Comparison of ENCODE assay signal across 9 cellular contexts in genomic region chr5:175444905-175445456, GRCh38. TPM values are rescaled to one million over a fixed set of nuclear protein-coding genes. Genes with fewer than 3 reads are reported as not detected.
DNase-seq lines count a peak whose midpoint lies in the region; ATAC-seq and TF ChIP-seq lines count a peak whose summit lies in the region.
"Had no signal": no experiment of that assay in that cellular context is flagged by ENCODE, and none has a peak within 500 bp of the region (broad histone marks: within the 10 kb centered on the region; RNA-seq: fewer than 3 reads in every experiment).

No MANE protein-coding gene starts in this region.

- 24 to 35% (median 24%) methylated on average over 33 to 37 of the region's 37 CpGs for WGBS in heart left ventricle, 4 donors
- WGBS in urinary bladder, result 25% methylated on average over 37 of the region's 37 CpGs

- H3K9me3 ChIP-seq in heart left ventricle (no peaks in the 10 kb centered on the region), right atrium auricular region (no peaks in the 10 kb centered on the region)

- peak overlapping the region in 7 of 12 donors; percentile 17 to 42 (median 37) for H3K4me3 ChIP-seq in heart left ventricle
- peak overlapping the region in 1 of 2 donors; percentile 40 for H3K4me3 ChIP-seq in right atrium auricular region
- H3K4me3 ChIP-seq in urinary bladder (ENCODE audit: low read depth, low read length), result peak overlapping the region; percentile 47

- no peaks in the 10 kb centered on the region for H3K36me3 Mint-ChIP-seq in activated naive CD8-positive, alpha-beta T cell treated with anti-CD3 and anti-CD28 coated beads for 36 hours
- no peaks in the 10 kb centered on the region for H3K36me3 Mint-ChIP-seq in memory B cell

- ATAC-seq in heart left ventricle, result no peak
- ATAC-seq in memory B cell (ENCODE audit: low read depth), result no peak
- no peak for ATAC-seq in HG02623 (IDR thresholded peaks at IDR 0.05; ENCODE audit: unreplicated experiment)

- H3K27ac ChIP-seq in heart left ventricle (no peak overlapping the region), right atrium auricular region (no peak overlapping the region), urinary bladder (ENCODE audit: low read depth) (no peak overlapping the region)

- no peaks in the 10 kb centered on the region for H3K9me3 Mint-ChIP-seq in activated naive CD8-positive, alpha-beta T cell treated with anti-CD3 and anti-CD28 coated beads for 36 hours
- no peaks in the 10 kb centered on the region for H3K9me3 Mint-ChIP-seq in memory B cell

- H3K4me1 ChIP-seq in heart left ventricle, result peaks cover 0 to 17% (median 4%) of the 10 kb centered on the region in 12 donors
- H3K4me1 ChIP-seq in right atrium auricular region, result peaks cover 0 to 17% of the 10 kb centered on the region in 2 donors
- H3K4me1 ChIP-seq in urinary bladder (ENCODE audit: insufficient read depth), result no peaks in the 10 kb centered on the region

- DNase-seq in heart left ventricle, result no peak
- DNase-seq in right atrium auricular region (ENCODE audit: low spot score), result no peak
- DNase-seq in activated naive CD8-positive, alpha-beta T cell treated with anti-CD3 and anti-CD28 coated beads for 36 hours, result no peak
- DNase-seq in memory B cell (ENCODE audit: low spot score in 2 of 2), result no peak
- DNase-seq in NCI-H1105 (lab: John Stamatoyannopoulos, UW), result no peak
- no peak for DNase-seq in Ammon's horn (ENCODE audit: low spot score)
- DNase-seq: DMS 273 treated with DMSO at 0.1 percent for 48 hours had no signal

- H3K36me3 ChIP-seq in heart left ventricle (no peaks in the 10 kb centered on the region), right atrium auricular region (no peaks in the 10 kb centered on the region), urinary bladder (ENCODE audit: insufficient read depth) (no peaks in the 10 kb centered on the region)

- TF ChIP-seq CTCF in heart left ventricle (IDR thresholded peaks at IDR 0.05) (peak in 2 of 12 donors; percentile 14 to 22), right atrium auricular region (IDR thresholded peaks at IDR 0.05) (peak in 1 of 2 donors; percentile 17)

- no peak for TF ChIP-seq POLR2A in heart left ventricle (IDR thresholded peaks at IDR 0.05)

- H3K4me3 Mint-ChIP-seq in activated naive CD8-positive, alpha-beta T cell treated with anti-CD3 and anti-CD28 coated beads for 36 hours, result peak overlapping the region; percentile 60
- H3K4me3 Mint-ChIP-seq in memory B cell, result peak overlapping the region; percentile 60

- peaks cover 2% of the 10 kb centered on the region for H3K4me1 Mint-ChIP-seq in activated naive CD8-positive, alpha-beta T cell treated with anti-CD3 and anti-CD28 coated beads for 36 hours
- H3K4me1 Mint-ChIP-seq in memory B cell, result peaks cover 2% of the 10 kb centered on the region

- H3K27me3 ChIP-seq in heart left ventricle (peaks cover 22 to 85% (median 52%) of the 10 kb centered on the region in 9 donors), right atrium auricular region (peaks cover 3 to 12% of the 10 kb centered on the region in 2 donors)

- intact Hi-C loops in heart left ventricle (cut with DNase I), result loop anchor here in 9 of 10 donors (1.0 to 5.0 kb wide), 3 partner anchors 493 to 494 kb away; no protein-coding TSS in a partner anchor

- peaks cover 78% of the 10 kb centered on the region for H3K27me3 Mint-ChIP-seq in activated naive CD8-positive, alpha-beta T cell treated with anti-CD3 and anti-CD28 coated beads for 36 hours
- peaks cover 27% of the 10 kb centered on the region for H3K27me3 Mint-ChIP-seq in memory B cell

- H3K27ac Mint-ChIP-seq in activated naive CD8-positive, alpha-beta T cell treated with anti-CD3 and anti-CD28 coated beads for 36 hours, result no peak overlapping the region
- H3K27ac Mint-ChIP-seq in memory B cell, result no peak overlapping the region

RNA-seq across cellular contexts. Expression of gene DRD1, which starts 1.0 kb away (rescaled TPM):
- under 1 TPM in 3 of 9 donors, not detected in 6; 0.07 to 0.11 (median 0.10) TPM for total RNA-seq in heart left ventricle
- not detected for polyA plus RNA-seq in heart left ventricle
- not detected for total RNA-seq in right atrium auricular region
- not detected for total RNA-seq in activated naive CD8-positive, alpha-beta T cell treated with anti-CD3 and anti-CD28 coated beads for 36 hours
- 4.2 TPM for total RNA-seq in urinary bladder
- polyA plus RNA-seq in urinary bladder, result 0.81 TPM

RNA-seq across cellular contexts. Expression of gene SFXN1, which starts 33.4 kb away (rescaled TPM):
- total RNA-seq in heart left ventricle (10 to 100 TPM; 27.2 to 42.9 (median 32.5) TPM), right atrium auricular region (10 to 100 TPM; 23.3 to 33.0 TPM), urinary bladder (36.5 TPM)
- polyA plus RNA-seq in heart left ventricle (10 to 100 TPM; 13.8 to 34.0 TPM), urinary bladder (14.3 TPM)
- 100 to 1,000 TPM; 506 to 523 TPM for total RNA-seq in activated naive CD8-positive, alpha-beta T cell treated with anti-CD3 and anti-CD28 coated beads for 36 hours

Comparison
In these comparisons a context has a peak if more than half of its experiments do, and no peak if none do; other contexts are left out.
1. RNA of gene SFXN1, which starts 33.4 kb away (total RNA-seq): 506 to 523 TPM in activated naive CD8-positive, alpha-beta T cell treated with anti-CD3 and anti-CD28 coated beads for 36 hours; 36.5 TPM in urinary bladder (single experiment), 23.3 to 33.0 TPM in right atrium auricular region and 27.2 to 42.9 TPM in heart left ventricle; every median in the first group is over 10 times any median in the second.